In the genomic region with DNA sequence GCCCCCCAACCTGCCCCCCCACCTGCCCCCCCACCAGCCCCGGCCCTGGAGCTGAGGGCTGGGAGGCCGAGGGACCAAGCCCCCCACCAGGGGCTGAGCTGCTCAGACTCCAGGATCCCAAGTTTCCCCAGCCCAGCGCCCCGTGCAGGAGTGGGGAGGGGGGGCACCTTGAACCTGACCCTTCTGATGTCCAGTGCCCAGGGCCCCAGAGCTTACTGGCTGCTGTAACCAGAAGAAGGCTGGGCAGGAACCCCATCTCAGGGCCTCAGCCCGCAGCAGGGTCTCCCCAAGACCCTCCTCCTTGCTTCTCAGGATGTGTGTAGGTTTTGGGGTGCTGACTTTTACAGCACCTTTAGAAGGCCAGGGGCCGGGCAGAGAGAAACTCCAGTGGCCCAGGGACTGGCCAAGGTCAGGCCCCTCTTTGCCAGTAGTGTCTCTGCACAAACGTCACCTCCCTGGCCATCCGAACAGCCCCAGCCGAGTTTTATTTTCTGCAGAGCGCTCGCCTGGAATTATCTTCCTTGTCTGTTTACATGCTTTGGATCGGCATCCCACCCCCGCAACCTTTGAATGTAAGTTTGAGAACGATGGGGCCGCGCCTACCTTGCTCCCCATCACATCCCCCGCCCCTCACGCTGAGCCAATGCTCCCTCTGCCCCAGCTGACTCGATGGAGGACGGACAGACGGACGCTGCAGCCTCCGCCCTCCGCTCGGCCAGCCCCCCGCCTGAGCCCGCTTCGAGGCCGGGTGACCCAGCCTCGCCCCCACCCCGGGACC, we compare ENCODE assay signal across 8 cellular contexts.
DNase-seq lines count a peak whose midpoint lies in the region; ATAC-seq, FAIRE-seq and TF ChIP-seq lines count a peak whose summit lies in the region.

No MANE protein-coding gene starts in this region.

- peaks cover 60% of the 10 kb centered on the region for H3K4me1 Mint-ChIP-seq in brain
- peaks cover 10% of the 10 kb centered on the region for H3K4me1 Mint-ChIP-seq in stimulated activated naive CD8-positive, alpha-beta T cell treated with anti-CD3 and anti-CD28 coated beads, Interleukin-15, Interleukin-2, amounts not matched to agents 100 ng/mL and 50 ng/mL, for 24 hours (ENCODE audit: low read depth)

- H2AFZ ChIP-seq in GM23248 (peak overlapping the region; percentile 58), HepG2 (ENCODE audit: low read length) (no peak overlapping the region)

- no TSS peak for BruUV-seq in HepG2 (replicated peaks; lab: Mats Ljungman, UMichigan)

- peak overlapping the region; percentile 84 for H3K4me2 ChIP-seq in GM23248 (ENCODE audit: unreplicated experiment)
- peak overlapping the region; percentile 67 for H3K4me2 ChIP-seq in HepG2 (ENCODE audit: low read depth, low read length)

- TF ChIP-seq EP300 in HepG2 (IDR thresholded peaks at IDR 0.05; ENCODE audit: low read depth in 2 of 2, low read length in 2 of 2) (no peak), HepG2 (CRISPR knock-in tag; IDR thresholded peaks at IDR 0.05; ENCODE audit: borderline replicate concordance) (no peak)

- H3K9me3 ChIP-seq in GM23248 (ENCODE audit: low read depth) (no peaks in the 10 kb centered on the region), SJSA1 (replicated peaks) (no peaks in the 10 kb centered on the region), HepG2 (ENCODE audit: low read length) (no peaks in the 10 kb centered on the region)

- TF ChIP-seq RAD21 in HepG2 (CRISPR knock-in tag; IDR thresholded peaks at IDR 0.05) = no peak

- H3K9me3 Mint-ChIP-seq in brain = no peaks in the 10 kb centered on the region
- no peaks in the 10 kb centered on the region for H3K9me3 Mint-ChIP-seq in stimulated activated naive CD8-positive, alpha-beta T cell treated with anti-CD3 and anti-CD28 coated beads, Interleukin-15, Interleukin-2, amounts not matched to agents 100 ng/mL and 50 ng/mL, for 24 hours

- TF ChIP-seq POLR2A in HepG2 (IDR thresholded peaks at IDR 0.05; ENCODE audit: insufficient read depth in 1 of 2, low read depth in 2 of 2, low read length in 2 of 2) = no peak

- intact Hi-C loops in HepG2 (cut with micrococcal nuclease; ENCODE audit: unreplicated experiment) = loop anchor here (1.0 to 10.0 kb wide), 3 partner anchors 98 to 359 kb away; no protein-coding TSS in a partner anchor

- CTCF ChIA-PET in HepG2 (lab: Yijun Ruan, JAX; ENCODE audit: low intra/inter-chr PET ratio, low total read pairs) = interaction anchor here (1.8 to 1.9 kb wide), 2 partner anchors 174 to 352 kb away, joined by 9 read pairs; no protein-coding TSS in a partner anchor

- H3K27ac Mint-ChIP-seq in brain = peak overlapping the region in 3 of 5 experiments; percentile 78 to 91 (median 85)
- H3K27ac Mint-ChIP-seq in stimulated activated naive CD8-positive, alpha-beta T cell treated with anti-CD3 and anti-CD28 coated beads, Interleukin-15, Interleukin-2, amounts not matched to agents 100 ng/mL and 50 ng/mL, for 24 hours = no peak overlapping the region

- no peaks in the 10 kb centered on the region for H3F3A ChIP-seq in GM23248 (ENCODE audit: insufficient read depth)

- H3K27me3 ChIP-seq in GM23248 (replicated peaks; ENCODE audit: insufficient read depth) (peaks cover 36% of the 10 kb centered on the region), SJSA1 (replicated peaks) (peaks cover 68% of the 10 kb centered on the region), HepG2 (ENCODE audit: control insufficient read depth in 1 of 2, insufficient read depth in 2 of 2, low read length in 2 of 2) (peaks cover 6 to 74% of the 10 kb centered on the region in 2 experiments)

- H3K27me3 Mint-ChIP-seq in brain = peaks cover 18% of the 10 kb centered on the region
- H3K27me3 Mint-ChIP-seq in stimulated activated naive CD8-positive, alpha-beta T cell treated with anti-CD3 and anti-CD28 coated beads, Interleukin-15, Interleukin-2, amounts not matched to agents 100 ng/mL and 50 ng/mL, for 24 hours = peaks cover 66% of the 10 kb centered on the region

- TF ChIP-seq CTCF in brain (conservative IDR thresholded peaks at IDR 0.05) (no peak), HepG2 (CRISPR knock-in tag; IDR thresholded peaks at IDR 0.05) (no peak)

- H3K79me2 ChIP-seq in GM23248 (ENCODE audit: insufficient read depth) (no peaks in the 10 kb centered on the region), HepG2 (ENCODE audit: insufficient read depth, low read length) (no peaks in the 10 kb centered on the region)

- in situ Hi-C loops in GM23248 (cut with MboI) = loop anchor here (5.0 kb wide), 1 partner anchor 369 kb away; no protein-coding TSS in a partner anchor
- in situ Hi-C loops in HepG2 (cut with HindIII; ENCODE audit: extremely low pct_ligation_motif_present, low pct_unique_long_range_greater_than_20kb) = loop anchor here (5.0 to 10.0 kb wide), 2 partner anchors 172 to 354 kb away; no protein-coding TSS in a partner anchor

- H3K4me1 ChIP-seq in GM23248 (ENCODE audit: insufficient read depth) (no peaks in the 10 kb centered on the region), SJSA1 (replicated peaks) (peaks cover 9% of the 10 kb centered on the region), HepG2 (ENCODE audit: insufficient read depth, low read length) (peaks cover 25% of the 10 kb centered on the region)

- 4 to 5% methylated on average over 12 to 31 of the region's 31 CpGs for WGBS in GM23248 (ENCODE audit: low coverage in 1 of 2, low lambda C conversion rate in 2 of 2, missing lambda C conversion rate in 2 of 2), 2 experiments
- 1% methylated on average over 16 of the region's 31 CpGs for WGBS in HepG2 (ENCODE audit: low lambda C conversion rate)

- H3K36me3 Mint-ChIP-seq in brain = no peaks in the 10 kb centered on the region
- no peaks in the 10 kb centered on the region for H3K36me3 Mint-ChIP-seq in stimulated activated naive CD8-positive, alpha-beta T cell treated with anti-CD3 and anti-CD28 coated beads, Interleukin-15, Interleukin-2, amounts not matched to agents 100 ng/mL and 50 ng/mL, for 24 hours (ENCODE audit: low read depth)

- H3K4me3 Mint-ChIP-seq in brain = peak overlapping the region; percentile 84 to 89 (median 86)
- peak overlapping the region; percentile 53 for H3K4me3 Mint-ChIP-seq in stimulated activated naive CD8-positive, alpha-beta T cell treated with anti-CD3 and anti-CD28 coated beads, Interleukin-15, Interleukin-2, amounts not matched to agents 100 ng/mL and 50 ng/mL, for 24 hours

- peak; percentile 69 for DNase-seq in GM23248
- no peak for DNase-seq in SJSA1 (ENCODE audit: low read depth in 1 of 2, low spot score in 2 of 2)
- peak; percentile 18 for DNase-seq in HepG2 (ENCODE audit: low spot score)
- no peak for DNase-seq in epidermal melanocyte (ENCODE audit: insufficient read length, low spot score)

- H3K4me3 ChIP-seq in GM23248 (peak overlapping the region; percentile 66), SJSA1 (peak overlapping the region; percentile 13; the same call in 1 of the 2 replicates), HepG2 (replicated peaks in 1 of 3; ENCODE audit: insufficient read depth in 1 of 3, low read depth in 2 of 3, low read length in 3 of 3) (peak overlapping the region; percentile 34 to 52 (median 35); a peak in 4 of 6 replicates)

- no peaks in the 10 kb centered on the region for H3K36me3 ChIP-seq in GM23248 (ENCODE audit: low read depth)
- no peaks in the 10 kb centered on the region for H3K36me3 ChIP-seq in SJSA1
- no peaks in the 10 kb centered on the region for H3K36me3 ChIP-seq in HepG2 (replicated peaks in 1 of 2; ENCODE audit: control insufficient read depth in 1 of 2, insufficient read depth in 2 of 2, low read length in 2 of 2)

- H3K27ac ChIP-seq in GM23248 (no peak overlapping the region), SJSA1 (no peak overlapping the region), HepG2 (ENCODE audit: extremely low read length, insufficient read depth, low read length) (no peak overlapping the region)

- POLR2A ChIA-PET in HepG2 (lab: Yijun Ruan, JAX) = no interaction called here

- no peak for FAIRE-seq in HepG2 (lab: Jason Lieb, UNC)

- peak overlapping the region; percentile 22; the same call in 1 of the 2 replicates for H3K9ac ChIP-seq in GM23248
- H3K9ac ChIP-seq in HepG2 (ENCODE audit: insufficient read depth, low read depth, low read length) = no peak overlapping the region

- H4K20me1 ChIP-seq in GM23248 (ENCODE audit: insufficient read depth) = no peaks in the 10 kb centered on the region
- no peaks in the 10 kb centered on the region for H4K20me1 ChIP-seq in HepG2 (ENCODE audit: insufficient read depth, low read length)

- ATAC-seq in HepG2 (peak; percentile 39), GM19463 (IDR thresholded peaks at IDR 0.05; ENCODE audit: unreplicated experiment) (no peak), GM18873 (IDR thresholded peaks at IDR 0.05; ENCODE audit: low FRiP score, unreplicated experiment) (no peak)

- H3K9me2 ChIP-seq in GM23248 (ENCODE audit: insufficient read depth) = no peaks in the 10 kb centered on the region

TF ChIP-seq in HepG2, 621 proteins besides CTCF, POLR2A, EP300 and RAD21:
- no peak for TF ChIP-seq ZSCAN21 (CRISPR knock-in tag; IDR thresholded peaks at IDR 0.05; ENCODE audit: borderline replicate concordance)
- TF ChIP-seq ZNF761 (CRISPR knock-in tag; conservative IDR thresholded peaks at IDR 0.05) = 0 out of 2 replicates have a peak, but pooled peaks have one; percentile 18
- no peak for TF ChIP-seq CHD2 (IDR thresholded peaks at IDR 0.05; ENCODE audit: low read depth, low read length)

Comparison
In these comparisons a context has a peak if more than half of its experiments do, and no peak if none do; other contexts are left out.
1. DNase-seq: peak in GM23248 (single experiment) and HepG2 (single experiment); none in SJSA1 (0 of 2) and epidermal melanocyte (single experiment).
2. H3K4me3 ChIP-seq: peak in every context shown above with its lines; median percentile 66 in GM23248; 35 in HepG2; 13 in SJSA1.